ENCODE assay signal across 8 cellular contexts in genomic region chr2:127067620-127068350, GRCh38. TPM values are rescaled to one million over a fixed set of nuclear protein-coding genes. Genes with fewer than 3 reads are reported as not detected.
DNase-seq lines count a peak whose midpoint lies in the region; TF ChIP-seq lines count a peak whose summit lies in the region.

No MANE protein-coding gene starts in this region.

- H3K36me3 ChIP-seq in Karpas-422 (ENCODE audit: insufficient read depth, low read length) (no peaks in the 10 kb centered on the region), mammary epithelial cell (ENCODE audit: insufficient read depth, low read length) (no peaks in the 10 kb centered on the region)

- H3K79me2 ChIP-seq in Karpas-422 (ENCODE audit: low read length) (no peaks in the 10 kb centered on the region), mammary epithelial cell (ENCODE audit: insufficient read depth, low read length) (no peaks in the 10 kb centered on the region)

- no peak overlapping the region for H3K4me3 ChIP-seq in Karpas-422 (ENCODE audit: low read length)
- no peak overlapping the region for H3K4me3 ChIP-seq in mammary epithelial cell (replicated peaks in 1 of 3; ENCODE audit: insufficient read depth in 1 of 3, low read depth in 2 of 3, low read length in 3 of 3)

- H3K4me2 ChIP-seq in Karpas-422 (ENCODE audit: low read depth, low read length, poor library complexity, severe bottlenecking) (no peak overlapping the region), mammary epithelial cell (ENCODE audit: insufficient read depth, low read depth, low read length) (no peak overlapping the region)

- dilution Hi-C loops in mammary epithelial cell (cut with HindIII; ENCODE audit: low sequenced_read_pairs) = no loop called here

- DNase-seq in SIG-M5 treated with dmso at 0.1 percent for 504 hours (lab: John Stamatoyannopoulos, UW; ENCODE audit: unreplicated experiment) (peak; percentile 48), SIG-M5 (lab: John Stamatoyannopoulos, UW) (no peak), Karpas-422 (peak; percentile 91), mammary epithelial cell (peak; percentile 24), kidney glomerular epithelial cell (lab: John Stamatoyannopoulos, UW) (peak; percentile 59), DMS79 (lab: John Stamatoyannopoulos, UW) (no peak)
- DNase-seq in activated CD4-positive, CD25-positive, alpha-beta regulatory T cell (lab: John Stamatoyannopoulos, UW) = peak; percentile 29 to 55 (median 46)
- peak; percentile 63 to 70 for DNase-seq in stimulated activated CD4-positive, alpha-beta T cell treated with anti-CD3 and anti-CD28 coated beads, Interleukin-2, amount 100 ng/mL, for 48 hours

- H3K9ac ChIP-seq in Karpas-422 (ENCODE audit: low read length) (no peak overlapping the region), mammary epithelial cell (ENCODE audit: insufficient read depth, low read length) (no peak overlapping the region)

- 82% methylated on average over 10 of the region's 19 CpGs for WGBS in mammary epithelial cell (ENCODE audit: low coverage, missing lambda C conversion rate)

- CTCF ChIA-PET in mammary epithelial cell (lab: Charles Lee; ENCODE audit: low non-redundant PET) = interaction anchor here (0.6 kb wide), 1 partner anchor 72 kb away, joined by 6 read pairs; no protein-coding TSS in a partner anchor

- peak; percentile 73 for TF ChIP-seq CTCF in mammary epithelial cell (conservative IDR thresholded peaks at IDR 0.05 in 1 of 2, IDR thresholded peaks at IDR 0.05 in 1 of 2; ENCODE audit: extremely low read depth in 1 of 2, insufficient read depth in 1 of 2, low read depth in 1 of 2, low read length in 2 of 2)

- H4K20me1 ChIP-seq in Karpas-422 (ENCODE audit: insufficient read depth, low read depth, low read length) = no peaks in the 10 kb centered on the region
- no peaks in the 10 kb centered on the region for H4K20me1 ChIP-seq in mammary epithelial cell (ENCODE audit: insufficient read depth, low read length)

- in situ Hi-C loops in mammary epithelial cell (cut with MboI; ENCODE audit: low sequenced_read_pairs in 2 of 2) = no loop called here

- BruUV-seq in mammary epithelial cell (replicated peaks; lab: Mats Ljungman, UMichigan) = no TSS peak

- H3K27me3 ChIP-seq in Karpas-422 (ENCODE audit: low read length) = no peaks in the 10 kb centered on the region
- H3K27me3 ChIP-seq in mammary epithelial cell (ENCODE audit: insufficient read depth, low read length) = no peaks in the 10 kb centered on the region

- no peaks in the 10 kb centered on the region for H3K9me2 ChIP-seq in Karpas-422 (replicated peaks; ENCODE audit: insufficient read depth, low read length)

- H3K27ac ChIP-seq in Karpas-422 (ENCODE audit: low read length) (no peak overlapping the region), mammary epithelial cell (ENCODE audit: insufficient read depth, low read depth, low read length) (no peak overlapping the region)

- H3K4me1 ChIP-seq in Karpas-422 (ENCODE audit: low read length) (0 out of 2 replicates have a peak, but pooled peaks cover 2% of the 10 kb centered on the region), mammary epithelial cell (ENCODE audit: insufficient read depth, low read length) (peaks cover 21% of the 10 kb centered on the region)

- H2AFZ ChIP-seq in Karpas-422 (ENCODE audit: low read length) (no peak overlapping the region), mammary epithelial cell (ENCODE audit: low read depth, low read length) (no peak overlapping the region)

- intact Hi-C loops in mammary epithelial cell (cut with micrococcal nuclease) = loop anchor here (1.0 kb wide), 3 partner anchors 107 to 226 kb away; no protein-coding TSS in a partner anchor

- H3K9me3 ChIP-seq in Karpas-422 (ENCODE audit: low read length) = no peaks in the 10 kb centered on the region
- no peaks in the 10 kb centered on the region for H3K9me3 ChIP-seq in mammary epithelial cell (replicated peaks; ENCODE audit: insufficient read depth, low read length)

RNA-seq across cellular contexts. Expression of gene BIN1, which starts 39.2 kb away (rescaled TPM):
- total RNA-seq in Karpas-422 (2014; rRNA removed; shearing (Covaris generic); ENCODE audit: low replicate concordance) = 8.4 and 17.8 TPM in 2 replicates
- total RNA-seq in mammary epithelial cell = 1 to 10 TPM; 5.1 to 7.3 TPM
- 0.88 TPM for polyA plus RNA-seq in mammary epithelial cell
- not detected for polyA minus RNA-seq in mammary epithelial cell

Comparison
In these comparisons a context has a peak if more than half of its experiments do, and no peak if none do; other contexts are left out.
1. DNase-seq: peak in SIG-M5 treated with dmso at 0.1 percent for 504 hours (single experiment), Karpas-422 (single experiment), activated CD4-positive, CD25-positive, alpha-beta regulatory T cell (4 of 4), mammary epithelial cell (single experiment), kidney glomerular epithelial cell (single experiment) and stimulated activated CD4-positive, alpha-beta T cell treated with anti-CD3 and anti-CD28 coated beads, Interleukin-2, amount 100 ng/mL, for 48 hours (2 of 2); none in SIG-M5 (single experiment) and DMS79 (single experiment).